ENCODE assay signal across 1 cellular context in genomic region chrX:133375558-133376340, GRCh38.
TF ChIP-seq lines count a peak whose summit lies in the region.

No MANE protein-coding gene starts in this region.

TF ChIP-seq in WTC11, 78 proteins besides CTCF, POLR2A, EP300 and RAD21 (continued from another document):
- TF ChIP-seq, protein P1, sequence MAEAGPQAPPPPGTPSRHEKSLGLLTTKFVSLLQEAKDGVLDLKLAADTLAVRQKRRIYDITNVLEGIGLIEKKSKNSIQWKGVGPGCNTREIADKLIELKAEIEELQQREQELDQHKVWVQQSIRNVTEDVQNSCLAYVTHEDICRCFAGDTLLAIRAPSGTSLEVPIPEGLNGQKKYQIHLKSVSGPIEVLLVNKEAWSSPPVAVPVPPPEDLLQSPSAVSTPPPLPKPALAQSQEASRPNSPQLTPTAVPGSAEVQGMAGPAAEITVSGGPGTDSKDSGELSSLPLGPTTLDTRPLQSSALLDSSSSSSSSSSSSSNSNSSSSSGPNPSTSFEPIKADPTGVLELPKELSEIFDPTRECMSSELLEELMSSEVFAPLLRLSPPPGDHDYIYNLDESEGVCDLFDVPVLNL (CRISPR knock-in tag; IDR thresholded peaks at IDR 0.05; ENCODE audit: borderline replicate concordance, low read depth) = no peak
- TF ChIP-seq, protein P2, sequence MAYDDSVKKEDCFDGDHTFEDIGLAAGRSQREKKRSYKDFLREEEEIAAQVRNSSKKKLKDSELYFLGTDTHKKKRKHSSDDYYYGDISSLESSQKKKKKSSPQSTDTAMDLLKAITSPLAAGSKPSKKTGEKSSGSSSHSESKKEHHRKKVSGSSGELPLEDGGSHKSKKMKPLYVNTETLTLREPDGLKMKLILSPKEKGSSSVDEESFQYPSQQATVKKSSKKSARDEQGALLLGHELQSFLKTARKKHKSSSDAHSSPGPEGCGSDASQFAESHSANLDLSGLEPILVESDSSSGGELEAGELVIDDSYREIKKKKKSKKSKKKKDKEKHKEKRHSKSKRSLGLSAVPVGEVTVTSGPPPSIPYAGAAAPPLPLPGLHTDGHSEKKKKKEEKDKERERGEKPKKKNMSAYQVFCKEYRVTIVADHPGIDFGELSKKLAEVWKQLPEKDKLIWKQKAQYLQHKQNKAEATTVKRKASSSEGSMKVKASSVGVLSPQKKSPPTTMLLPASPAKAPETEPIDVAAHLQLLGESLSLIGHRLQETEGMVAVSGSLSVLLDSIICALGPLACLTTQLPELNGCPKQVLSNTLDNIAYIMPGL (CRISPR knock-in tag; IDR thresholded peaks at IDR 0.05) = no peak
TF ChIP-seq in WTC11: peak in this region for 0.
